In the genomic region with DNA sequence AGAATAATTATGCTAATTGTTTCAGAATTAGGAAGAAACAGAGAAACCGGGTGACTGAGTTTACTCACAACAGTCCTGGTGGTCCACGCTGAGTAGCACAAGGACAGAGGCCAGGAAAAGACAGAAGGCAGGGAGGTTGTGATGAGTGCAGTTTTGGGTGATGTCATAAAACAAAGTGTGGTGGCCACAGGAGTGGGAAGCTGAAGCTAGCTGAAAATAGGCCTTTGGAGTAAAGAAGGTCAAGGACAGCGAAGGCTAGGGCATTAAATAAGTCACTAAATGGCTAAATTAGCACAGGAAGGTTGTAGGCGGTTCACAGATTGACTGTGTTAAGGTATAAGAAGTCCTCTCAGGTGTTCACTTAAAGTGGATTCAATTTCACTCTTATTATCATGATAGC, we compare ENCODE assay signal across 12 cellular contexts.
A peak's percentile ranks its signal among the peaks of the same experiment; 100 is the strongest.
DNase-seq lines count a peak whose midpoint lies in the region; ATAC-seq lines count a peak whose summit lies in the region.
"Had no signal": no experiment of that assay in that cellular context is flagged by ENCODE, and none has a peak within 500 bp of the region (broad histone marks: within the 10 kb centered on the region; RNA-seq: fewer than 3 reads in every experiment).

No MANE protein-coding gene starts in this region.

- no peak overlapping the region for H2BK5ac ChIP-seq in mesendoderm (ENCODE audit: low read length)

- H3K36me3 Mint-ChIP-seq in stimulated activated effector memory CD8-positive, alpha-beta T cell treated with anti-CD3 and anti-CD28 coated beads, Interleukin-12 subunit alpha, Interleukin-12 subunit beta, amount 100 ng/mL, for 72 hours: no peaks in the 10 kb centered on the region
- H3K36me3 Mint-ChIP-seq: CD4-positive, alpha-beta memory T cell had no signal

- no CpG with 5 or more reads among the region's 4 CpGs for WGBS in mesendoderm (ENCODE audit: extremely low coverage, insufficient coverage, low lambda C conversion rate)

- H3K4me1 Mint-ChIP-seq in stimulated activated effector memory CD8-positive, alpha-beta T cell treated with anti-CD3 and anti-CD28 coated beads, Interleukin-12 subunit alpha, Interleukin-12 subunit beta, amount 100 ng/mL, for 72 hours: no peaks in the 10 kb centered on the region
- H3K4me1 Mint-ChIP-seq: CD4-positive, alpha-beta memory T cell had no signal

- H3K9ac ChIP-seq in mesendoderm (ENCODE audit: low read length): no peak overlapping the region

- H4K5ac ChIP-seq in mesendoderm (ENCODE audit: low read length): no peak overlapping the region

- no peak overlapping the region for H3K4ac ChIP-seq in mesendoderm (ENCODE audit: low read depth, low read length)

- H3K9me3 Mint-ChIP-seq in stimulated activated effector memory CD8-positive, alpha-beta T cell treated with anti-CD3 and anti-CD28 coated beads, Interleukin-12 subunit alpha, Interleukin-12 subunit beta, amount 100 ng/mL, for 72 hours: no peaks in the 10 kb centered on the region

- no peak overlapping the region for H3K4me3 ChIP-seq in mesendoderm (ENCODE audit: low read length)

- H3K79me1 ChIP-seq in mesendoderm (ENCODE audit: low read length): no peaks in the 10 kb centered on the region

- H3K23ac ChIP-seq in mesendoderm (ENCODE audit: low read length): no peak overlapping the region

- DNase-seq in mesendoderm: peak; percentile 26
- no peak for DNase-seq in medulla oblongata (ENCODE audit: extremely low spot score)
- no peak for DNase-seq in stimulated activated effector memory CD8-positive, alpha-beta T cell treated with anti-CD3 and anti-CD28 coated beads, Interleukin-12 subunit alpha, Interleukin-12 subunit beta, amount 100 ng/mL, for 72 hours (ENCODE audit: low spot score in 2 of 2)
- no peak for DNase-seq in DMS153 (lab: John Stamatoyannopoulos, UW)
- DNase-seq: activated CD8-positive, alpha-beta memory T cell treated with anti-CD3 and anti-CD28 coated beads, Interleukin-2, amount 50 U/mL, for 4 hours; CD4-positive, alpha-beta memory T cell; NCI-H1105; stimulated activated CD4-positive, alpha-beta T cell treated with anti-CD3 and anti-CD28 coated beads, Interleukin-4, amount 100 ng/mL, for 24 hours had no signal

- H4K8ac ChIP-seq in mesendoderm (ENCODE audit: low read depth, low read length): no peak overlapping the region

- H2AK5ac ChIP-seq in mesendoderm (ENCODE audit: low read length): no peak overlapping the region

- H3K18ac ChIP-seq in mesendoderm (ENCODE audit: low read length): no peak overlapping the region

- H3K79me2 ChIP-seq in mesendoderm (ENCODE audit: control insufficient read depth, insufficient read depth, low read length): no peaks in the 10 kb centered on the region

- H3K36me3 ChIP-seq in mesendoderm (ENCODE audit: control insufficient read depth, insufficient read depth, low read length): no peaks in the 10 kb centered on the region

- ATAC-seq in GM18907 (IDR thresholded peaks at IDR 0.05; ENCODE audit: unreplicated experiment) (peak; percentile 67), GM21723 (IDR thresholded peaks at IDR 0.05; ENCODE audit: unreplicated experiment) (peak; percentile 63), HG03108 (IDR thresholded peaks at IDR 0.05; ENCODE audit: unreplicated experiment) (peak; percentile 62)
- no peak for ATAC-seq in stimulated activated effector memory CD8-positive, alpha-beta T cell treated with anti-CD3 and anti-CD28 coated beads, Interleukin-12 subunit alpha, Interleukin-12 subunit beta, amount 100 ng/mL, for 72 hours

- no peak overlapping the region for H3K27ac ChIP-seq in mesendoderm (ENCODE audit: low read depth, low read length)

- no peak overlapping the region for H3K27ac Mint-ChIP-seq in stimulated activated effector memory CD8-positive, alpha-beta T cell treated with anti-CD3 and anti-CD28 coated beads, Interleukin-12 subunit alpha, Interleukin-12 subunit beta, amount 100 ng/mL, for 72 hours
- H3K27ac Mint-ChIP-seq: CD4-positive, alpha-beta memory T cell; progenitor cell of endocrine pancreas had no signal

- no peak overlapping the region for H2BK15ac ChIP-seq in mesendoderm (replicated peaks; ENCODE audit: low read depth)

- H3K56ac ChIP-seq in mesendoderm (ENCODE audit: low read length): no peak overlapping the region

- no peak overlapping the region for H2BK120ac ChIP-seq in mesendoderm (ENCODE audit: low read depth, low read length)

- H3K27me3 ChIP-seq in mesendoderm (ENCODE audit: insufficient read depth, low read length, poor library complexity): no peaks in the 10 kb centered on the region

- H3K4me3 Mint-ChIP-seq in stimulated activated effector memory CD8-positive, alpha-beta T cell treated with anti-CD3 and anti-CD28 coated beads, Interleukin-12 subunit alpha, Interleukin-12 subunit beta, amount 100 ng/mL, for 72 hours: no peak overlapping the region
- H3K4me3 Mint-ChIP-seq: CD4-positive, alpha-beta memory T cell had no signal

- H3K4me1 ChIP-seq in mesendoderm (ENCODE audit: control insufficient read depth, low read depth, low read length): no peaks in the 10 kb centered on the region

- H3K4me2 ChIP-seq in mesendoderm (ENCODE audit: low read length): no peak overlapping the region
